ENCODE assay signal across 3 cellular contexts in genomic region chr9:129374231-129374630, GRCh38.
"Had no signal": no experiment of that assay in that cellular context is flagged by ENCODE, and none has a peak within 500 bp of the region (broad histone marks: within the 10 kb centered on the region; RNA-seq: fewer than 3 reads in every experiment).

No MANE protein-coding gene starts in this region.

- H3K4me3 ChIP-seq: GM12878 had no signal

- DNase-seq: GDM1, GF-D8 had no signal
